Comparison of ENCODE assay signal across 1 cellular context in the genomic region with DNA sequence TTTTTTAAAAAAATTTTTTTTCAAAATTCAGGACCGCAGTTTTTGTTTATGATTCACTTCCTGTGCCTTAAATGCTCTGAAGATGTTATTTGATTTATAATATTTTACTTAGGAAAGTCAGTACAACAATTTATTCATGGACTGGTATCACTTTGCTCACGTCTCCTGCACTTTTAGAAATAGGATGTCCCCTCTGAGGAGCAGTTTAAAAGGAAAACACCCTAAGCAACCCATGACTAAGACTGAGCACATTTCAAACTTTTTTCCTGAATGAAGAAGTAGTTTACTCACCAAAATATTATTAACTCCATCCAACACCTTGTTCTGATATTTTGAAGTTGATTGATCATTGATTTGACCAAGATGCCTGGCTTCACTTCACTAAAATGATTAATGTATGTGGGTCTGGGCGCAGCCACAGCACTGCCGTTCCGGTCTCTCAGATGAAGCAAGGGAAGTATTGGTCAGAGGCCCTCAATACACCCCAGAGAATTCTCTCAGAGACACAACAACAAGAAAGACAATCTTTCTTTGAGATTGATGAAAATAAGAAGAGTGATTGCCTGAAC.
TF ChIP-seq lines count a peak whose summit lies in the region.

No MANE protein-coding gene starts in this region.

TF ChIP-seq in SK-N-SH, 30 proteins besides CTCF, POLR2A, EP300 and RAD21 (continued from another document):
- TF ChIP-seq, protein P1, sequence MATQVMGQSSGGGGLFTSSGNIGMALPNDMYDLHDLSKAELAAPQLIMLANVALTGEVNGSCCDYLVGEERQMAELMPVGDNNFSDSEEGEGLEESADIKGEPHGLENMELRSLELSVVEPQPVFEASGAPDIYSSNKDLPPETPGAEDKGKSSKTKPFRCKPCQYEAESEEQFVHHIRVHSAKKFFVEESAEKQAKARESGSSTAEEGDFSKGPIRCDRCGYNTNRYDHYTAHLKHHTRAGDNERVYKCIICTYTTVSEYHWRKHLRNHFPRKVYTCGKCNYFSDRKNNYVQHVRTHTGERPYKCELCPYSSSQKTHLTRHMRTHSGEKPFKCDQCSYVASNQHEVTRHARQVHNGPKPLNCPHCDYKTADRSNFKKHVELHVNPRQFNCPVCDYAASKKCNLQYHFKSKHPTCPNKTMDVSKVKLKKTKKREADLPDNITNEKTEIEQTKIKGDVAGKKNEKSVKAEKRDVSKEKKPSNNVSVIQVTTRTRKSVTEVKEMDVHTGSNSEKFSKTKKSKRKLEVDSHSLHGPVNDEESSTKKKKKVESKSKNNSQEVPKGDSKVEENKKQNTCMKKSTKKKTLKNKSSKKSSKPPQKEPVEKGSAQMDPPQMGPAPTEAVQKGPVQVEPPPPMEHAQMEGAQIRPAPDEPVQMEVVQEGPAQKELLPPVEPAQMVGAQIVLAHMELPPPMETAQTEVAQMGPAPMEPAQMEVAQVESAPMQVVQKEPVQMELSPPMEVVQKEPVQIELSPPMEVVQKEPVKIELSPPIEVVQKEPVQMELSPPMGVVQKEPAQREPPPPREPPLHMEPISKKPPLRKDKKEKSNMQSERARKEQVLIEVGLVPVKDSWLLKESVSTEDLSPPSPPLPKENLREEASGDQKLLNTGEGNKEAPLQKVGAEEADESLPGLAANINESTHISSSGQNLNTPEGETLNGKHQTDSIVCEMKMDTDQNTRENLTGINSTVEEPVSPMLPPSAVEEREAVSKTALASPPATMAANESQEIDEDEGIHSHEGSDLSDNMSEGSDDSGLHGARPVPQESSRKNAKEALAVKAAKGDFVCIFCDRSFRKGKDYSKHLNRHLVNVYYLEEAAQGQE (IDR thresholded peaks at IDR 0.05; ENCODE audit: low read depth, low read length) = no peak
- no peak for TF ChIP-seq MEF2A (IDR thresholded peaks at IDR 0.05; ENCODE audit: borderline replicate concordance, low read depth)
